18 cellular contexts compared by ENCODE assay signal in the genomic region with DNA sequence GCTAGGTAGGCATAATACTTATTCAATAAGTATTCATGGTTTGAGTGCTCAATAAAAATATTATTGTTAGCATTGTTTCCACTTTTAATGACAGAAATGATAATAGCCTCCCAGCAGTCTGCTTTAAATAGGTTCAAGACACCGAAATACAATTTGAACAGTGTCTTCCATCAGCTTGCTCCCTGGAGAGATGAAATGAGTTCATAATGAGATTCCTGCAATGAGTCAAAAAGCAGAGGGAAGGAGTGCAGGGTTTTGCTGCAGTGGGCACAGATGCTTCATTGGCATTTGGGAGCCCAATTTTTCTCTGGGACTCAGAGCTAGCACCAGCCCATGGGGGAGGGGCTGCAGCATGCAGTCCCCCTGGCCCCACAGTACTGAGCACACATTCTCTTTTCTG.
"Had no signal": no experiment of that assay in that cellular context is flagged by ENCODE, and none has a peak within 500 bp of the region (broad histone marks: within the 10 kb centered on the region; RNA-seq: fewer than 3 reads in every experiment).

No MANE protein-coding gene starts in this region.

- ATAC-seq: gastrocnemius medialis; left colon; left ventricle myocardium superior; natural killer cell treated with Interleukin-12 subunit alpha and Interleukin-12 subunit beta and Interleukin-15 and Interleukin-18, amount 100 ng/mL, for 72 hours; right cardiac atrium had no signal

- H3K36me3 Mint-ChIP-seq: natural killer cell treated with Interleukin-12 subunit alpha and Interleukin-12 subunit beta and Interleukin-15 and Interleukin-18, amount 100 ng/mL, for 72 hours; neural progenitor cell had no signal

- DNase-seq: effector CD4-positive, alpha-beta T cell; endodermal cell; erythroblast; gastrocnemius medialis; left colon; left ventricle myocardium superior; mesenchymal stem cell; midbrain; ovary; right cardiac atrium; small intestine; stimulated activated CD4-positive, alpha-beta T cell treated with anti-CD3 and anti-CD28 coated beads, Interleukin-12 subunit alpha, Interleukin-12 subunit beta, amount 100 ng/mL, for 4 hours; stomach; substantia nigra; trophoblast cell had no signal

- H3K4me3 Mint-ChIP-seq: endodermal cell; natural killer cell treated with Interleukin-12 subunit alpha and Interleukin-12 subunit beta and Interleukin-15 and Interleukin-18, amount 100 ng/mL, for 72 hours; neural progenitor cell had no signal

- H3K9me3 Mint-ChIP-seq: natural killer cell treated with Interleukin-12 subunit alpha and Interleukin-12 subunit beta and Interleukin-15 and Interleukin-18, amount 100 ng/mL, for 72 hours had no signal

- H3K27ac Mint-ChIP-seq: endodermal cell; natural killer cell treated with Interleukin-12 subunit alpha and Interleukin-12 subunit beta and Interleukin-15 and Interleukin-18, amount 100 ng/mL, for 72 hours; neural progenitor cell had no signal

- FAIRE-seq: endothelial cell of umbilical vein, small intestine had no signal
